In genomic region chr12:54032627-54033100, GRCh38 we compare ENCODE assay signal across 8 cellular contexts. TPM values are rescaled to one million over a fixed set of nuclear protein-coding genes. Genes with fewer than 3 reads are reported as not detected.
A peak's percentile ranks its signal among the peaks of the same experiment; 100 is the strongest.
DNase-seq lines count a peak whose midpoint lies in the region; ATAC-seq and TF ChIP-seq lines count a peak whose summit lies in the region.

Gene HOXC5, plus strand, starts transcription at chr12:54033050. Its CDS starts 73 bp downstream, at chr12:54033123.

- no peak within 1 kb of the TSS for H4K8ac ChIP-seq in trophoblast cell (ENCODE audit: low read depth, low read length)

- no peak within 1 kb of the TSS for H4K91ac ChIP-seq in trophoblast cell (ENCODE audit: low read depth, low read length)

- H3K4me3 ChIP-seq in Panc1 (ENCODE audit: low read depth in 2 of 2, low read length in 2 of 2) (peak within 1 kb of the TSS in 1 of 2 experiments; percentile 12; a peak in 1 of 4 replicates), gastroesophageal sphincter (peak within 1 kb of the TSS; percentile 42 to 56), trophoblast cell (ENCODE audit: low read depth, low read length) (no peak within 1 kb of the TSS), uterus (peak within 1 kb of the TSS; percentile 4 to 39)

- no peaks in the 10 kb centered on the region for H3K79me1 ChIP-seq in trophoblast cell (ENCODE audit: low read length)

- no peak within 1 kb of the TSS for H3K14ac ChIP-seq in trophoblast cell (ENCODE audit: low read length)

- no peak within 1 kb of the TSS for H3K23ac ChIP-seq in trophoblast cell (ENCODE audit: low read length)

- TF ChIP-seq POLR2A in gastroesophageal sphincter (IDR thresholded peaks at IDR 0.05) (no peak), uterus (IDR thresholded peaks at IDR 0.05) (no peak)

- POLR2A ChIA-PET in Panc1 (lab: Charles Lee) = interaction anchor here (0.7 kb wide), 1 partner anchor 10 kb away, joined by 3 read pairs; no protein-coding TSS in a partner anchor

- TF ChIP-seq CTCF in Panc1 (IDR thresholded peaks at IDR 0.05) (peak; percentile 98), gastroesophageal sphincter (IDR thresholded peaks at IDR 0.05) (peak; percentile 96 to 99 (median 96)), uterus (IDR thresholded peaks at IDR 0.05) (peak; percentile 77 to 98 (median 89))

- intact Hi-C loops in Panc1 (cut with micrococcal nuclease; ENCODE audit: unreplicated experiment) = loop anchor here (2.0 kb wide), 1 partner anchor 168 kb away; no protein-coding TSS in a partner anchor
- intact Hi-C loops in uterus (cut with DNase I; ENCODE audit: low total_unique reads) = no loop called here

- peak within 1 kb of the TSS; percentile 37 for H3K4me2 ChIP-seq in trophoblast cell (ENCODE audit: low read length)

- no peak within 1 kb of the TSS for H4K12ac ChIP-seq in trophoblast cell (ENCODE audit: low read depth, low read length)

- no peak within 1 kb of the TSS for H2AK5ac ChIP-seq in trophoblast cell (ENCODE audit: low read length)

- DNase-seq in COR-L47 (lab: John Stamatoyannopoulos, UW) = peak; percentile 27
- peak; percentile 94 for DNase-seq in HuH-7 (ENCODE audit: low spot score)
- DNase-seq in Panc1 (ENCODE audit: low read depth, low spot score) = peak; percentile 67
- DNase-seq in activated T-helper 9 cell treated with anti-CD3 and anti-CD28 coated beads, Interleukin-2, amount 50 U/mL, for 16 hours (ENCODE audit: low read depth) = peak; percentile 23
- DNase-seq in trophoblast cell = peak; percentile 60 to 80
- peak; percentile 62 to 83 for DNase-seq in uterus

- H2BK120ac ChIP-seq in trophoblast cell (ENCODE audit: insufficient read depth, low read length, poor library complexity) = no peak within 1 kb of the TSS

- H2AFZ ChIP-seq in trophoblast cell (ENCODE audit: insufficient read depth, low read length, poor library complexity) = no peak within 1 kb of the TSS

- no peaks in the 10 kb centered on the region for H3K79me2 ChIP-seq in trophoblast cell (ENCODE audit: control insufficient read depth, insufficient read depth, low read length, poor library complexity)

- H3K9me3 ChIP-seq in Panc1 (ENCODE audit: control insufficient read depth, insufficient read depth, low read depth, low read length) = no peaks in the 10 kb centered on the region
- peaks cover 0 to 4% (median 0%) of the 10 kb centered on the region in 3 donors for H3K9me3 ChIP-seq in gastroesophageal sphincter
- peaks cover 6% of the 10 kb centered on the region for H3K9me3 ChIP-seq in trophoblast cell (ENCODE audit: insufficient read depth, low read depth, low read length)
- H3K9me3 ChIP-seq in uterus = no peaks in the 10 kb centered on the region

- in situ Hi-C loops in Panc1 (cut with HindIII; ENCODE audit: low pct_unique_long_range_greater_than_20kb, low sequenced_read_pairs) = no loop called here

- CTCF ChIA-PET in Panc1 (lab: Charles Lee) = interaction anchor here (0.6 to 1.8 kb wide), 17 partner anchors 8 to 669 kb away, joined by 3 to 17 read pairs (median 5); partner anchors contain the start of genes HOXC10 and HOXC8

- ATAC-seq in Panc1 (peak; percentile 36; the same call in 1 of the 2 replicates), gastroesophageal sphincter (peak; percentile 26), HG03039 (IDR thresholded peaks at IDR 0.05; ENCODE audit: unreplicated experiment) (no peak)

- peak within 1 kb of the TSS; percentile 78 for H3K27ac ChIP-seq in Panc1 (ENCODE audit: low read length)
- H3K27ac ChIP-seq in gastroesophageal sphincter = peak within 1 kb of the TSS in 3 of 4 donors; percentile 67 to 84 (median 75)
- no peak within 1 kb of the TSS for H3K27ac ChIP-seq in trophoblast cell (ENCODE audit: low read depth, low read length)
- no peak within 1 kb of the TSS for H3K27ac ChIP-seq in uterus

- no TSS peak for BruUV-seq in Panc1 (replicated peaks; lab: Mats Ljungman, UMichigan)

- no peak for TF ChIP-seq EP300 in gastroesophageal sphincter (IDR thresholded peaks at IDR 0.05)

- H3K4ac ChIP-seq in trophoblast cell (ENCODE audit: low read depth, low read length) = no peak within 1 kb of the TSS

- H3K18ac ChIP-seq in trophoblast cell (ENCODE audit: low read length) = no peak within 1 kb of the TSS

- H3K36me3 ChIP-seq in Panc1 (ENCODE audit: control insufficient read depth, insufficient read depth, low read length) (peaks cover 4% of the 10 kb centered on the region; the same call in 1 of the 2 replicates), gastroesophageal sphincter (no peaks in the 10 kb centered on the region), trophoblast cell (ENCODE audit: control insufficient read depth in 1 of 2, insufficient read depth in 2 of 2, low read length in 2 of 2) (no peaks in the 10 kb centered on the region), uterus (no peaks in the 10 kb centered on the region)

- no peak within 1 kb of the TSS for H3K9ac ChIP-seq in trophoblast cell (ENCODE audit: low read length)

- no peaks in the 10 kb centered on the region for H3K27me3 ChIP-seq in Panc1 (ENCODE audit: control insufficient read depth, insufficient read depth, low read length)
- peaks cover 78% of the 10 kb centered on the region for H3K27me3 ChIP-seq in gastroesophageal sphincter
- peaks cover 90% of the 10 kb centered on the region for H3K27me3 ChIP-seq in trophoblast cell (ENCODE audit: insufficient read depth, low read length)
- H3K27me3 ChIP-seq in uterus = peaks cover 0 to 3% of the 10 kb centered on the region in 2 donors

- H3K4me1 ChIP-seq in Panc1 (ENCODE audit: control insufficient read depth, insufficient read depth, low read length) (peaks cover 95% of the 10 kb centered on the region), gastroesophageal sphincter (peaks cover 0 to 48% (median 6%) of the 10 kb centered on the region in 3 donors), trophoblast cell (ENCODE audit: control insufficient read depth in 1 of 2, insufficient read depth in 2 of 2, low read length in 2 of 2) (peaks cover 5 to 9% of the 10 kb centered on the region in 2 experiments), uterus (no peaks in the 10 kb centered on the region)

- H2BK5ac ChIP-seq in trophoblast cell (ENCODE audit: low read depth, low read length, poor library complexity) = no peak within 1 kb of the TSS

- 0% methylated on average over 10 to 12 of the region's 12 CpGs for WGBS in gastroesophageal sphincter (ENCODE audit: low coverage in 1 of 2), 2 donors
- WGBS in trophoblast cell (ENCODE audit: extremely low coverage, insufficient coverage, insufficient read length) = no CpG with 5 or more reads among the region's 12 CpGs

- no peak within 1 kb of the TSS for H2BK12ac ChIP-seq in trophoblast cell (ENCODE audit: low read length)

RNA-seq across cellular contexts. Expression of gene HOXC5, which starts in this region (rescaled TPM):
- total RNA-seq in Panc1 (2021; ENCODE audit: unreplicated experiment) = 5.0 TPM
- polyA plus RNA-seq in Panc1 (2012; ENCODE audit: insufficient read length) = 0.76 TPM
- 1 to 10 TPM in 2 of 4 donors, under 1 TPM in 1, not detected in 1; 0.31 to 3.3 (median 1.3) TPM for total RNA-seq in gastroesophageal sphincter
- polyA plus RNA-seq in trophoblast cell (2013) = not detected in 2 replicates
- total RNA-seq in uterus = 10 to 100 TPM in 1 of 4 donors, 1 to 10 TPM in 1, not detected in 2; 3.5 to 10.2 TPM

Comparison
In these comparisons a context has a peak if more than half of its experiments do, and no peak if none do; other contexts are left out.
1. DNase-seq: peak in every context shown above with its lines; median percentile 94 in HuH-7; 72 in uterus; 70 in trophoblast cell; 67 in Panc1; 27 in COR-L47; 23 in activated T-helper 9 cell treated with anti-CD3 and anti-CD28 coated beads, Interleukin-2, amount 50 U/mL, for 16 hours.
2. H3K27ac ChIP-seq: peak in Panc1 (single experiment) and gastroesophageal sphincter (3 of 4); none in trophoblast cell (single experiment) and uterus (0 of 2).
3. Peak in every context shown above with its lines, with median percentiles within 50 percentile points of each other: CTCF ChIP-seq.